In the genomic region with DNA sequence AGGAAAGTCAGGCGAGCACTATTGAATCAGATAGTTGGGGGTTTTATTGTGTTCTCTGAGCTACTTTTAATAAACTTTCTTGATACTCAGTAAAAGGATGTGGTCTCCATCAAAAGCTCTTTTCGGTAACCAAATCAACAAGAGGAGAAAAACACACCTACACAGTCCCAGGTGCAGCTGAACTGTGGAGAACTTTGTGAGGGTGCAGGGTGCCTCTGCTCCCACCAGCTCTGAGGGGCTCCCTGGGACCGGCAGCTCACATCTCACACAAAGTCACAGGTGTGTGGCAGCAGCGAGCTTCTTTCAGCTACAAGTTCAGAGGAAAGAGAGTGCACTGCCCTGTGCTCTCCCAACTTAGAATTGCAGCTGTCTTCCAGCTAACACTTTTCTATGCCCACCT, we compare ENCODE assay signal across 1 cellular context.
TF ChIP-seq lines count a peak whose summit lies in the region.

No MANE protein-coding gene starts in this region.

TF ChIP-seq in WTC11, 78 proteins besides CTCF, POLR2A, EP300 and RAD21 (continued from another document):
- TF ChIP-seq, protein P1, sequence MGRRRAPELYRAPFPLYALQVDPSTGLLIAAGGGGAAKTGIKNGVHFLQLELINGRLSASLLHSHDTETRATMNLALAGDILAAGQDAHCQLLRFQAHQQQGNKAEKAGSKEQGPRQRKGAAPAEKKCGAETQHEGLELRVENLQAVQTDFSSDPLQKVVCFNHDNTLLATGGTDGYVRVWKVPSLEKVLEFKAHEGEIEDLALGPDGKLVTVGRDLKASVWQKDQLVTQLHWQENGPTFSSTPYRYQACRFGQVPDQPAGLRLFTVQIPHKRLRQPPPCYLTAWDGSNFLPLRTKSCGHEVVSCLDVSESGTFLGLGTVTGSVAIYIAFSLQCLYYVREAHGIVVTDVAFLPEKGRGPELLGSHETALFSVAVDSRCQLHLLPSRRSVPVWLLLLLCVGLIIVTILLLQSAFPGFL (CRISPR knock-in tag; IDR thresholded peaks at IDR 0.05; ENCODE audit: borderline replicate concordance), result no peak
- TF ChIP-seq GTF2I (CRISPR knock-in tag; conservative IDR thresholded peaks at IDR 0.05) (no peak), ZNF138 (CRISPR knock-in tag; conservative IDR thresholded peaks at IDR 0.05) (no peak), ELF4 (CRISPR knock-in tag; IDR thresholded peaks at IDR 0.05; ENCODE audit: low read depth) (no peak), RORB (CRISPR knock-in tag; IDR thresholded peaks at IDR 0.05) (no peak), OVOL2 (CRISPR knock-in tag; IDR thresholded peaks at IDR 0.05; ENCODE audit: borderline replicate concordance) (no peak), FOXP1 (CRISPR knock-in tag; IDR thresholded peaks at IDR 0.05; ENCODE audit: borderline replicate concordance) (no peak), SP1 (CRISPR knock-in tag; conservative IDR thresholded peaks at IDR 0.05) (no peak), ZNF232 (CRISPR knock-in tag; IDR thresholded peaks at IDR 0.05) (no peak)
